In the genomic region with DNA sequence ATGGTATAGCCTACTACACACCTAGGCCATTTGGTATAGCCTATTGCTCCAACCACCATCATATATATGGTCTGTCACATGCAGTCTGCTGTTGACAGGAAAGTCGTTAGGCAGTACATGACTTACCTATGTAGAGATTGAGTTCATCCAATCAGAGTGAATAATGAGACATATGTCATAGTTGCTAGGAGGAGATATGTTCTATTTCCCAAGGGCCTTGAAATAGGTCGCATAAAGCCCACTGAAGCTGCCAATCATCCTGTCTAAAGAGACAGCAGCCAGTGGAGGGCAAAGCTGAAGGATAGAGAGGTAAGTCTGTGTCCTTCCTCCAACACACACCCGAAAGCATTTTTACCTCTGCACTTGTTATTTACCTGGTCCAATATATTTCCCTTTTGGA, we compare ENCODE assay signal across 11 cellular contexts.
DNase-seq lines count a peak whose midpoint lies in the region; ATAC-seq and TF ChIP-seq lines count a peak whose summit lies in the region.
"Had no signal": no experiment of that assay in that cellular context is flagged by ENCODE, and none has a peak within 500 bp of the region (broad histone marks: within the 10 kb centered on the region; RNA-seq: fewer than 3 reads in every experiment).

No MANE protein-coding gene starts in this region.

- no peak overlapping the region for H3K27ac ChIP-seq in colonic mucosa
- H3K27ac ChIP-seq: left ventricle myocardium inferior, thoracic aorta had no signal

- no peaks in the 10 kb centered on the region for H3K9me3 ChIP-seq in colonic mucosa
- H3K9me3 ChIP-seq: thoracic aorta had no signal

- ATAC-seq in GM21786 (IDR thresholded peaks at IDR 0.05; ENCODE audit: unreplicated experiment), result peak; percentile 79
- ATAC-seq in left cardiac atrium, result no peak

- H3K9ac ChIP-seq in colonic mucosa (ENCODE audit: low read depth in 2 of 2, low read length in 2 of 2), result no peak overlapping the region

- H3K4me3 ChIP-seq in GM12864 (ENCODE audit: low read depth, low read length) (no peak overlapping the region), colonic mucosa (no peak overlapping the region)
- H3K4me3 ChIP-seq: left ventricle myocardium inferior, smooth muscle cell, thoracic aorta had no signal

- H3K36me3 ChIP-seq in colonic mucosa, result no peaks in the 10 kb centered on the region
- H3K36me3 ChIP-seq: left ventricle myocardium inferior, thoracic aorta had no signal

- DNase-seq in GM12864 (ENCODE audit: low read depth) (peak; percentile 21), NAMALWA (ENCODE audit: low spot score) (peak; percentile 83), dermis blood vessel endothelial cell (peak; percentile 41), ecto neural progenitor cell (ENCODE audit: low spot score) (no peak), colonic mucosa (no peak), left cardiac atrium (no peak), NCI-H1048 (lab: John Stamatoyannopoulos, UW) (no peak)
- DNase-seq: left ventricle myocardium inferior had no signal

- H3K27me3 ChIP-seq in colonic mucosa, result no peaks in the 10 kb centered on the region

- no peaks in the 10 kb centered on the region for H3K4me1 ChIP-seq in colonic mucosa

- TF ChIP-seq CTCF in GM12864 (IDR thresholded peaks at IDR 0.05; ENCODE audit: low read depth, low read length, missing control alignments), result no peak
- no peak for TF ChIP-seq CTCF in colonic mucosa (IDR thresholded peaks at IDR 0.05)

- intact Hi-C loops in colonic mucosa (cut with DNase I) (no loop called here), left cardiac atrium (cut with DNase I) (no loop called here)

Comparison
In these comparisons a context has a peak if more than half of its experiments do, and no peak if none do; other contexts are left out.
1. DNase-seq: peak in GM12864 (single experiment), NAMALWA (single experiment) and dermis blood vessel endothelial cell (single experiment); none in ecto neural progenitor cell (single experiment), colonic mucosa (single experiment), left cardiac atrium (single experiment) and NCI-H1048 (single experiment).